16 cellular contexts compared by ENCODE assay signal in genomic region chr13:49760555-49760954, GRCh38.
"Had no signal": no experiment of that assay in that cellular context is flagged by ENCODE, and none has a peak within 500 bp of the region (broad histone marks: within the 10 kb centered on the region; RNA-seq: fewer than 3 reads in every experiment).

No MANE protein-coding gene starts in this region.

- ATAC-seq: foreskin keratinocyte, heart left ventricle, left lobe of liver, right cardiac atrium had no signal

- H3K36me3 Mint-ChIP-seq: natural killer cell had no signal

- H3K27me3 Mint-ChIP-seq: activated naive CD4-positive, alpha-beta T cell treated with anti-CD3 and anti-CD28 coated beads, Interleukin-2, amount 50 U/mL, for 24 hours; memory B cell; progenitor cell of endocrine pancreas had no signal

- FAIRE-seq: small intestine had no signal

- DNase-seq: activated CD4-positive, alpha-beta T cell treated with anti-CD3 and anti-CD28 coated beads for 48 hours; amygdala; dorsolateral prefrontal cortex; foreskin keratinocyte; heart left ventricle; islet precursor cell; natural killer cell; right cardiac atrium; small intestine; stimulated activated naive CD4-positive, alpha-beta T cell; T1000 had no signal

- H3K27ac Mint-ChIP-seq: memory B cell, progenitor cell of endocrine pancreas had no signal

- H3K4me1 ChIP-seq: foreskin keratinocyte had no signal

- H3K27me3 ChIP-seq: dorsolateral prefrontal cortex, foreskin keratinocyte, heart left ventricle had no signal

- H3K4me3 ChIP-seq: dorsolateral prefrontal cortex, heart left ventricle had no signal

- H3K27ac ChIP-seq: dorsolateral prefrontal cortex, foreskin keratinocyte, heart left ventricle, VCaP had no signal

- H3K4me3 Mint-ChIP-seq: activated naive CD4-positive, alpha-beta T cell treated with anti-CD3 and anti-CD28 coated beads, Interleukin-2, amount 50 U/mL, for 24 hours; memory B cell; natural killer cell had no signal

- H3K9me3 Mint-ChIP-seq: activated naive CD4-positive, alpha-beta T cell treated with anti-CD3 and anti-CD28 coated beads, Interleukin-2, amount 50 U/mL, for 24 hours; memory B cell; natural killer cell had no signal
